ENCODE assay signal across 16 cellular contexts in the genomic region with DNA sequence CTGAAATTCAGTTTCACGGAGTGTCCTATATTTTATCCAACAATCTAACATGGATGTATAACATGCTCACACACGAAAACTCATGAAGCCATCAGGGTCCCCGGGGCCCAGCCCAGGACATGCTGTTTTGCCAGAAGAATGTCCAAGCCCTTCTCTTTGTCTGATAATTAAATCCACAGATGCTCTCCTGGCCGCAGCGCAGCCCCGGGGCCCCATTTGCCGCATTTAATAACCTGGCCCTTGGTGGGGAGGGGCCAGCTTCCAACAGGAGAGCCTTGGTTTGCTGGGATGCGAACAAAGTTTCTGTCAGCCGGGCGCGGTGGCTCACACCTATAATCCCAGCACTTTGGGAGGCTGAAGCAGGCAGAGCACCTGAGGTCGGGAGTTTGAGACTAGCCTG. TPM values are rescaled to one million over a fixed set of nuclear protein-coding genes. Genes with fewer than 3 reads are reported as not detected.
DNase-seq lines count a peak whose midpoint lies in the region; ATAC-seq and TF ChIP-seq lines count a peak whose summit lies in the region.
"Had no signal": no experiment of that assay in that cellular context is flagged by ENCODE, and none has a peak within 500 bp of the region (broad histone marks: within the 10 kb centered on the region; RNA-seq: fewer than 3 reads in every experiment).

No MANE protein-coding gene starts in this region.

- TF ChIP-seq POLR2A in sigmoid colon (IDR thresholded peaks at IDR 0.05) = no peak

- peak; percentile 45 for ATAC-seq in Right ventricle myocardium inferior
- no peak for ATAC-seq in omental fat pad (ENCODE audit: low FRiP score)
- ATAC-seq: CD8-positive, alpha-beta T cell; Panc1 had no signal

- H3K9me3 ChIP-seq in right atrium auricular region (no peaks in the 10 kb centered on the region), left ventricle myocardium inferior (replicated peaks) (no peaks in the 10 kb centered on the region), sigmoid colon (no peaks in the 10 kb centered on the region)
- H3K9me3 ChIP-seq: BLaER1 had no signal

- H3K4me3 ChIP-seq in right atrium auricular region = no peak overlapping the region
- H3K4me3 ChIP-seq in left ventricle myocardium inferior = peak overlapping the region; percentile 4
- no peak overlapping the region for H3K4me3 ChIP-seq in sigmoid colon
- H3K4me3 ChIP-seq: BLaER1 had no signal

- TF ChIP-seq CTCF in right atrium auricular region (IDR thresholded peaks at IDR 0.05) (no peak), left ventricle myocardium inferior (IDR thresholded peaks at IDR 0.05; ENCODE audit: borderline replicate concordance) (no peak), sigmoid colon (IDR thresholded peaks at IDR 0.05) (no peak), omental fat pad (IDR thresholded peaks at IDR 0.05) (no peak)

- DNase-seq in Right ventricle myocardium inferior (ENCODE audit: missing footprints) (peak; percentile 81), right atrium auricular region (ENCODE audit: low spot score) (no peak), left ventricle myocardium inferior (peak; percentile 80), sigmoid colon (peak; percentile 59), NCI-H2029 treated with DMSO at 0.1 percent for 48 hours (lab: John Stamatoyannopoulos, UW) (no peak), omental fat pad (ENCODE audit: low spot score) (no peak), T-helper 9 cell (no peak), iPS-NIHi11 (ENCODE audit: low spot score) (no peak)
- DNase-seq: CD8-positive, alpha-beta T cell; DND-41; GOT3; NCI-H1105 treated with DMSO at 0.1 percent for 48 hours; NCI-H1694 treated with DMSO at 0.1 percent for 48 hours; NCI-H345 had no signal

- WGBS in sigmoid colon, 2 donors = 79 to 93% methylated on average over 12 of the region's 12 CpGs

- intact Hi-C loops in Right ventricle myocardium inferior (cut with DNase I) (no loop called here), left ventricle myocardium inferior (cut with micrococcal nuclease) (no loop called here), sigmoid colon (cut with DNase I) (no loop called here)

- peaks cover 0 to 21% of the 10 kb centered on the region in 2 donors for H3K4me1 ChIP-seq in right atrium auricular region
- H3K4me1 ChIP-seq in left ventricle myocardium inferior = peaks cover 31% of the 10 kb centered on the region
- H3K4me1 ChIP-seq in sigmoid colon = no peaks in the 10 kb centered on the region
- H3K4me1 ChIP-seq: BLaER1 had no signal

- H3K27ac ChIP-seq in right atrium auricular region (no peak overlapping the region), left ventricle myocardium inferior (replicated peaks) (peak overlapping the region; percentile 82), sigmoid colon (no peak overlapping the region)
- H3K27ac ChIP-seq: BLaER1 had no signal

- H3K27me3 ChIP-seq in right atrium auricular region (no peaks in the 10 kb centered on the region), left ventricle myocardium inferior (ENCODE audit: low read depth) (no peaks in the 10 kb centered on the region), sigmoid colon (no peaks in the 10 kb centered on the region)
- H3K27me3 ChIP-seq: BLaER1 had no signal

- H3K36me3 ChIP-seq in right atrium auricular region (no peaks in the 10 kb centered on the region), left ventricle myocardium inferior (no peaks in the 10 kb centered on the region), sigmoid colon (no peaks in the 10 kb centered on the region)
- H3K36me3 ChIP-seq: BLaER1 had no signal

- no peak for TF ChIP-seq EP300 in sigmoid colon (IDR thresholded peaks at IDR 0.05)

RNA-seq across cellular contexts. Expression of gene PLPP7, which starts 30.0 kb away (rescaled TPM):
- total RNA-seq in Right ventricle myocardium inferior (107 TPM), right atrium auricular region (100 to 1,000 TPM; 124 to 216 TPM), left ventricle myocardium inferior (120 TPM), sigmoid colon (10 to 100 TPM; 14.3 to 31.9 (median 16.8) TPM), omental fat pad (10 to 100 TPM in 1 of 4 donors, 1 to 10 TPM in 3; 3.8 to 14.0 (median 6.5) TPM)
- 1 to 10 TPM in 2 of 3 donors, under 1 TPM in 1; 0.46 to 1.8 (median 1.5) TPM for polyA plus RNA-seq in sigmoid colon
- total RNA-seq: CD8-positive, alpha-beta T cell had no signal

RNA-seq across cellular contexts. Expression of gene FAM78A, which starts 43.2 kb away (rescaled TPM):
- total RNA-seq in Right ventricle myocardium inferior (62.9 TPM), right atrium auricular region (10 to 100 TPM; 31.8 to 55.3 TPM), left ventricle myocardium inferior (47.3 TPM), sigmoid colon (1 to 10 TPM; 1.2 to 3.0 (median 2.2) TPM), omental fat pad (1 to 10 TPM; 1.9 to 9.9 (median 5.5) TPM)
- polyA plus RNA-seq in sigmoid colon = 10 to 100 TPM in 1 of 3 donors, 1 to 10 TPM in 1, under 1 TPM in 1; 0.60 to 11.9 (median 1.4) TPM

Comparison
In these comparisons a context has a peak if more than half of its experiments do, and no peak if none do; other contexts are left out.
1. DNase-seq: peak in Right ventricle myocardium inferior (single experiment), left ventricle myocardium inferior (single experiment) and sigmoid colon (single experiment); none in right atrium auricular region (single experiment), NCI-H2029 treated with DMSO at 0.1 percent for 48 hours (single experiment), omental fat pad (single experiment), T-helper 9 cell (single experiment) and iPS-NIHi11 (single experiment).